Comparison of ENCODE assay signal across 12 cellular contexts in genomic region chr16:81327483-81328196, GRCh38.
"Had no signal": no experiment of that assay in that cellular context is flagged by ENCODE, and none has a peak within 500 bp of the region (broad histone marks: within the 10 kb centered on the region; RNA-seq: fewer than 3 reads in every experiment).

No MANE protein-coding gene starts in this region.

- H3K27me3 ChIP-seq: body of pancreas, gastroesophageal sphincter, spleen, upper lobe of right lung had no signal

- H3K36me3 ChIP-seq: gastroesophageal sphincter, spleen, upper lobe of right lung had no signal

- H3K27me3 Mint-ChIP-seq: activated naive CD4-positive, alpha-beta T cell treated with anti-CD3 and anti-CD28 coated beads, Interleukin-2, amount 50 U/mL, for 24 hours; naive thymus-derived CD4-positive, alpha-beta T cell; stimulated activated naive B cell treated with anti-CD40 and anti-IgM and Interleukin-4, amounts not matched to agents 10 μg/mL and 1 μg/mL and 100 μg/mL, for 72 hours had no signal

- H3K27ac ChIP-seq: body of pancreas, parathyroid adenoma, spleen, upper lobe of right lung had no signal

- H3K9me3 Mint-ChIP-seq: activated naive CD4-positive, alpha-beta T cell treated with anti-CD3 and anti-CD28 coated beads, Interleukin-2, amount 50 U/mL, for 24 hours; naive thymus-derived CD4-positive, alpha-beta T cell; stimulated activated naive B cell treated with anti-CD40 and anti-IgM and Interleukin-4, amounts not matched to agents 10 μg/mL and 1 μg/mL and 100 μg/mL, for 72 hours had no signal

- H3K4me3 ChIP-seq: body of pancreas, gastroesophageal sphincter, spleen, upper lobe of right lung had no signal

- DNase-seq: activated T-cell treated with anti-CD3 and anti-CD28 coated beads, Interleukin-2, amount 50 U/mL, for 1 hour; body of pancreas; naive thymus-derived CD4-positive, alpha-beta T cell; spleen; stimulated activated CD4-positive, alpha-beta T cell treated with anti-CD3 and anti-CD28 coated beads, Interleukin-1b, Interleukin-23, amount 100 ng/mL, for 48 hours; stimulated activated naive B cell treated with anti-CD40 and anti-IgM and Interleukin-4, amounts not matched to agents 10 μg/mL and 1 μg/mL and 100 μg/mL, for 72 hours; substantia nigra; T-helper 2 cell; upper lobe of right lung had no signal

- H3K4me3 Mint-ChIP-seq: activated naive CD4-positive, alpha-beta T cell treated with anti-CD3 and anti-CD28 coated beads, Interleukin-2, amount 50 U/mL, for 24 hours; naive thymus-derived CD4-positive, alpha-beta T cell; stimulated activated naive B cell treated with anti-CD40 and anti-IgM and Interleukin-4, amounts not matched to agents 10 μg/mL and 1 μg/mL and 100 μg/mL, for 72 hours had no signal

- H3K4me1 ChIP-seq: body of pancreas, parathyroid adenoma, upper lobe of right lung had no signal

- H3K9me3 ChIP-seq: body of pancreas, gastroesophageal sphincter, spleen, upper lobe of right lung had no signal

- ATAC-seq: body of pancreas; gastroesophageal sphincter; naive thymus-derived CD4-positive, alpha-beta T cell; stimulated activated naive B cell treated with anti-CD40 and anti-IgM and Interleukin-4, amounts not matched to agents 10 μg/mL and 1 μg/mL and 100 μg/mL, for 72 hours; upper lobe of right lung had no signal

- H3K27ac Mint-ChIP-seq: activated naive CD4-positive, alpha-beta T cell treated with anti-CD3 and anti-CD28 coated beads, Interleukin-2, amount 50 U/mL, for 24 hours; naive thymus-derived CD4-positive, alpha-beta T cell; stimulated activated naive B cell treated with anti-CD40 and anti-IgM and Interleukin-4, amounts not matched to agents 10 μg/mL and 1 μg/mL and 100 μg/mL, for 72 hours had no signal
